In the genomic region with DNA sequence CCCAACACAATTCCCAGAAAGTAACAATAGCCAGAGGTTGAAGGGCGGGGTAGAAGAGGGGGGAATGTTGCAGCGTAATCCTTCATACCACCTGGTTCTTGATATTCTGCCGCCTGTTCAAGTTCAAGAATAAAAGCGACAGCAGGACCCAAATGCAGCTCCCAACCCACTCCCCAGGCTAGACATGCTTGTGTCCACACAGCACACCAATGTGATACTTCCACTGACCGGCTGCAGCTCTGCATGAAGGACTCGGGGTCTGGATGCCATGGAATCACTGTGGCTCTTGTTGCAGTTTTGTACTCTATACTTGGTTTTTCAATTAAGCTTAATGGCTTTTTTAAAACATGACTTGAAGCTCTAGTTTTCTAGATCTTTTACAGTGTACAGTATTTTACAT, we compare ENCODE assay signal across 29 cellular contexts. TPM values are rescaled to one million over a fixed set of nuclear protein-coding genes. Genes with fewer than 3 reads are reported as not detected.
DNase-seq lines count a peak whose midpoint lies in the region; ATAC-seq, FAIRE-seq and TF ChIP-seq lines count a peak whose summit lies in the region.
"Had no signal": no experiment of that assay in that cellular context is flagged by ENCODE, and none has a peak within 500 bp of the region (broad histone marks: within the 10 kb centered on the region; RNA-seq: fewer than 3 reads in every experiment).

No MANE protein-coding gene starts in this region.

- 92% methylated on average over 6 of the region's 6 CpGs; no CpG with 5 or more reads in 1 of the 2 experiments for WGBS in H1 (ENCODE audit: extremely low coverage in 1 of 2, insufficient coverage in 1 of 2, insufficient read length in 1 of 2, insufficient replicate concordance in 2 of 2, low coverage in 1 of 2, low lambda C conversion rate in 2 of 2, missing lambda C conversion rate in 1 of 2), 2 experiments

- no peaks in the 10 kb centered on the region for H3K23me2 ChIP-seq in H1 (ENCODE audit: low read depth, low read length)

- TF ChIP-seq CTCF in GM23338 (conservative IDR thresholded peaks at IDR 0.05; ENCODE audit: low read depth in 2 of 2) (no peak), H1 (IDR thresholded peaks at IDR 0.05; ENCODE audit: control extremely low read depth in 1 of 3, insufficient read depth in 1 of 3, low read depth in 1 of 3, low read length in 3 of 3) (no peak)

- TF ChIP-seq POLR2A in GM12891 (IDR thresholded peaks at IDR 0.05; ENCODE audit: low read depth, low read length) (peak; percentile 55; the same call in 1 of the 2 replicates), H1 (IDR thresholded peaks at IDR 0.05; ENCODE audit: control extremely low read depth in 1 of 2, low read depth in 2 of 2, low read length in 2 of 2) (peak in 1 of 2 experiments; percentile 23; a peak in 1 of 3 replicates)

- DNase-seq in activated naive CD4-positive, alpha-beta T cell treated with anti-CD3 and anti-CD28 coated beads, Interleukin-2, amount 50 U/mL, for 72 hours (ENCODE audit: low spot score in 2 of 2): no peak
- DNase-seq in activated naive CD4-positive, alpha-beta T cell treated with anti-CD3 and anti-CD28 coated beads, Interleukin-2, amount 50 U/mL, for 16 hours: no peak
- DNase-seq in GM12891 (ENCODE audit: insufficient read length, low spot score) (no peak), GM23338 (ENCODE audit: low spot score) (no peak), H1 (ENCODE audit: low read depth in 1 of 2, low spot score in 2 of 2) (no peak), SKM-1 (lab: John Stamatoyannopoulos, UW; ENCODE audit: unreplicated experiment) (no peak), NK-92 (lab: John Stamatoyannopoulos, UW; ENCODE audit: unreplicated experiment) (no peak)
- DNase-seq: Caco-2; CD8-positive, alpha-beta T cell; Karpas-422; NCI-H1092 treated with DMSO at 0.1 percent for 48 hours; NCI-H1436; NCI-H187; NCI-H2081 treated with DMSO at 0.1 percent for 48 hours; NCI-H2171 treated with DMSO at 0.1 percent for 48 hours; NCI-H345; NCI-H510A treated with DMSO at 0.1 percent for 48 hours; NK-92 treated with Interleukin-12 subunit alpha and Interleukin-12 subunit beta, amount 100 ng/mL, for 24 hours; PC-9; SJCRH30; T-helper 1 cell had no signal

- H3K27ac ChIP-seq in GM23338 (ENCODE audit: low read depth) (no peak overlapping the region), H1 (ENCODE audit: low read depth, low read length) (no peak overlapping the region)
- H3K27ac ChIP-seq: A549, C4-2B, HL-60, PC-9, SJCRH30 had no signal

- H3K27ac Mint-ChIP-seq in activated naive CD4-positive, alpha-beta T cell treated with anti-CD3 and anti-CD28 coated beads, Interleukin-2, amount 50 U/mL, for 72 hours: peak overlapping the region; percentile 34 to 56
- no peak overlapping the region for H3K27ac Mint-ChIP-seq in GM23338
- H3K27ac Mint-ChIP-seq: CD8-positive, alpha-beta T cell had no signal

- no peak overlapping the region for H2BK12ac ChIP-seq in H1 (ENCODE audit: low read depth, low read length)

- H4K8ac ChIP-seq in H1 (ENCODE audit: extremely low read depth, insufficient read depth, low read length): no peak overlapping the region

- H3K18ac ChIP-seq in H1 (ENCODE audit: extremely low read depth, low read length): no peak overlapping the region

- H3K36me3 ChIP-seq in GM23338 (ENCODE audit: insufficient read depth) (peaks cover 55% of the 10 kb centered on the region), H1 (ENCODE audit: control insufficient read depth in 2 of 4, insufficient read depth in 4 of 4, low read length in 3 of 4) (peaks cover 39 to 66% (median 56%) of the 10 kb centered on the region in 4 experiments)

- H3K4me1 ChIP-seq in GM23338 (ENCODE audit: insufficient read depth) (peaks cover 1% of the 10 kb centered on the region; the same call in 1 of the 2 replicates), H1 (replicated peaks in 1 of 4; ENCODE audit: control insufficient read depth in 3 of 4, insufficient read depth in 4 of 4, low read length in 3 of 4) (no peaks in the 10 kb centered on the region)
- H3K4me1 ChIP-seq: SJCRH30 had no signal

- H4K5ac ChIP-seq in H1 (ENCODE audit: insufficient read length, low read depth, low read length): no peak overlapping the region

- H3K4me1 Mint-ChIP-seq in GM23338: no peaks in the 10 kb centered on the region; the same call in 2 of the 3 replicates

- H2AFZ ChIP-seq in GM23338 (no peak overlapping the region), H1 (ENCODE audit: low read length) (no peak overlapping the region)
- H2AFZ ChIP-seq: PC-9 had no signal

- no peak overlapping the region for H3K4me3 Mint-ChIP-seq in GM23338
- H3K4me3 Mint-ChIP-seq: CD8-positive, alpha-beta T cell had no signal

- ATAC-seq in activated naive CD4-positive, alpha-beta T cell treated with anti-CD3 and anti-CD28 coated beads, Interleukin-2, amount 50 U/mL, for 72 hours: no peak
- ATAC-seq in GM23338 (no peak), GM19324 (IDR thresholded peaks at IDR 0.05; ENCODE audit: low FRiP score, unreplicated experiment) (no peak)
- ATAC-seq: A549; CD8-positive, alpha-beta T cell; HCT116; Right ventricle myocardium inferior had no signal

- no peaks in the 10 kb centered on the region for H3K9me3 Mint-ChIP-seq in activated naive CD4-positive, alpha-beta T cell treated with anti-CD3 and anti-CD28 coated beads, Interleukin-2, amount 50 U/mL, for 72 hours
- H3K9me3 Mint-ChIP-seq in GM23338: no peaks in the 10 kb centered on the region
- H3K9me3 Mint-ChIP-seq: CD8-positive, alpha-beta T cell had no signal

- no peak overlapping the region for H2BK5ac ChIP-seq in H1 (ENCODE audit: low read depth, low read length)

- no peak overlapping the region for H2AK5ac ChIP-seq in H1 (ENCODE audit: low read depth, low read length)

- H4K20me1 ChIP-seq in GM23338 (replicated peaks; ENCODE audit: insufficient read depth): 0 out of 2 replicates have a peak, but pooled peaks cover 11% of the 10 kb centered on the region
- H4K20me1 ChIP-seq in H1 (replicated peaks in 1 of 2; ENCODE audit: control insufficient read depth in 1 of 2, insufficient read depth in 2 of 2, low read length in 2 of 2): peaks cover 2 to 8% of the 10 kb centered on the region in 2 experiments

- CTCF ChIA-PET in H1 (lab: Charles Lee; ENCODE audit: partially characterized antibody): interaction anchor here (0.7 to 1.2 kb wide), 2 partner anchors 38 to 39 kb away, joined by 3 to 4 read pairs; no protein-coding TSS in a partner anchor

- no peak overlapping the region for H3K56ac ChIP-seq in H1 (replicated peaks; ENCODE audit: insufficient read length, low read depth, low read length)

- TF ChIP-seq RAD21 in H1 (IDR thresholded peaks at IDR 0.05 in 1 of 2, conservative IDR thresholded peaks at IDR 0.05 in 1 of 2; ENCODE audit: low read depth in 2 of 2, low read length in 2 of 2): no peak

- no peaks in the 10 kb centered on the region for H3K9me2 ChIP-seq in GM23338 (ENCODE audit: insufficient read depth)

- H3K14ac ChIP-seq in H1 (ENCODE audit: insufficient read length): no peak overlapping the region

- POLR2A ChIA-PET in H1 (lab: Charles Lee; ENCODE audit: partially characterized antibody): interaction anchor here (0.9 to 5.9 kb wide), 9 partner anchors 9 to 110 kb away, joined by 3 to 43 read pairs (median 11); a partner anchor contains a TSS

- no peak overlapping the region for H2BK120ac ChIP-seq in H1 (replicated peaks; ENCODE audit: low read depth, low read length)

- no peaks in the 10 kb centered on the region for H3K27me3 ChIP-seq in GM23338 (ENCODE audit: insufficient read depth)
- no peaks in the 10 kb centered on the region for H3K27me3 ChIP-seq in H1 (replicated peaks in 1 of 4; ENCODE audit: control insufficient read depth in 3 of 4, extremely low read depth in 1 of 4, insufficient read depth in 3 of 4, low read length in 3 of 4)
- H3K27me3 ChIP-seq: SJCRH30 had no signal

- H2BK15ac ChIP-seq in H1 (ENCODE audit: low read length): no peak overlapping the region

- H3K9ac ChIP-seq in H1 (replicated peaks in 1 of 4; ENCODE audit: extremely low read depth in 1 of 4, low read depth in 3 of 4, low read length in 3 of 4): no peak overlapping the region

- H3K9me3 ChIP-seq in H1 (ENCODE audit: insufficient read depth in 2 of 2, low read depth in 1 of 2, low read length in 1 of 2): no peaks in the 10 kb centered on the region
- H3K9me3 ChIP-seq: A549, Caco-2, SJCRH30 had no signal

- no peak overlapping the region for H3K4ac ChIP-seq in H1 (replicated peaks; ENCODE audit: insufficient read length, low read depth, low read length)

- TF ChIP-seq EP300 in H1 (IDR thresholded peaks at IDR 0.05; ENCODE audit: borderline replicate concordance in 1 of 2, low read depth in 2 of 2, low read length in 2 of 2): no peak

- peaks cover 6% of the 10 kb centered on the region for H3K79me2 ChIP-seq in GM23338 (replicated peaks; ENCODE audit: insufficient read depth)
- H3K79me2 ChIP-seq in H1 (ENCODE audit: control insufficient read depth in 1 of 2, insufficient read depth in 2 of 2, low read length in 2 of 2): peaks cover 0 to 3% of the 10 kb centered on the region in 2 experiments; a peak in 1 of 4 replicates

- no peak overlapping the region for H3K4me3 ChIP-seq in GM23338
- no peak overlapping the region for H3K4me3 ChIP-seq in H1 (ENCODE audit: extremely low read depth in 1 of 4, insufficient read depth in 2 of 4, low read depth in 3 of 4, low read length in 4 of 4)
- H3K4me3 ChIP-seq: A549, PC-9, SJCRH30 had no signal

- H3K36me3 Mint-ChIP-seq in activated naive CD4-positive, alpha-beta T cell treated with anti-CD3 and anti-CD28 coated beads, Interleukin-2, amount 50 U/mL, for 72 hours: peaks cover 23 to 30% of the 10 kb centered on the region in 2 donors
- peaks cover 74% of the 10 kb centered on the region for H3K36me3 Mint-ChIP-seq in GM23338 (ENCODE audit: low read depth)

- peaks cover 2% of the 10 kb centered on the region for H3K27me3 Mint-ChIP-seq in GM23338 (ENCODE audit: insufficient read depth, low read depth, poor library complexity)

- peaks cover 23% of the 10 kb centered on the region; the same call in 1 of the 2 replicates for H3F3A ChIP-seq in GM23338 (replicated peaks; ENCODE audit: low read depth)

- no peak overlapping the region for H2BK20ac ChIP-seq in H1 (ENCODE audit: low read length)

- no peaks in the 10 kb centered on the region for H3K79me1 ChIP-seq in H1 (ENCODE audit: low read depth, low read length)

- no peak overlapping the region for H3K23ac ChIP-seq in H1 (ENCODE audit: insufficient read length)

- no peak overlapping the region for H4K91ac ChIP-seq in H1 (replicated peaks; ENCODE audit: insufficient read length, low read length)

- FAIRE-seq in GM12891 (lab: Jason Lieb, UNC): no peak
- FAIRE-seq in H1 (lab: Jason Lieb, UNC): no peak
- FAIRE-seq: A549, G401.6, GM18507 had no signal

- no peak overlapping the region for H3K4me2 ChIP-seq in GM23338
- no peak overlapping the region for H3K4me2 ChIP-seq in H1 (ENCODE audit: insufficient read depth in 1 of 2, low read depth in 2 of 2, low read length in 2 of 2)
- H3K4me2 ChIP-seq: A549, PC-9 had no signal

RNA-seq across cellular contexts. Expression of a gene that starts 6.5 kb away (rescaled TPM):
- total RNA-seq in activated naive CD4-positive, alpha-beta T cell treated with anti-CD3 and anti-CD28 coated beads, Interleukin-2, amount 50 U/mL, for 72 hours: 100 to 1,000 TPM; 106 to 159 TPM
- 76.3 TPM for polyA plus RNA-seq in GM12891 (2012; ENCODE audit: low read depth, missing spikeins)
- total RNA-seq in GM23338 (2014; rRNA removed; shearing (Covaris generic)): 49.3 and 53.2 TPM in 2 replicates
- polyA plus RNA-seq in GM23338 (2016; fragmentation: Nextera tagmentation; extraction: Ambion mirVana) (27.1 and 28.0 TPM in 2 replicates), H1 (2011; rRNA removed) (60.3 and 62.0 TPM in 2 replicates)
- 54.3 and 57.6 TPM in 2 replicates for total RNA-seq in H1 (2021; fragmentation: NEBNext Ultra II Directional; extraction: Animal tissue kit (Norgen Biotek cat#: 25700))
- 47.0 TPM for polyA plus RNA-seq in H1 (2011; cell fraction: cytosol; rRNA removed)
- polyA plus RNA-seq in H1 (2011; cell fraction: nucleus; rRNA removed): 133 TPM
- 44.9 to 61.6 TPM (median 54.0 TPM) in 4 replicates for polyA plus RNA-seq in H1 (2012, experiment 1 of 2)
- polyA plus RNA-seq in H1 (2012, experiment 2 of 2): 33.8 TPM
- polyA plus RNA-seq in H1 (2013, experiment 1 of 2): 57.6 TPM
- polyA plus RNA-seq in H1 (2013, experiment 2 of 2): 61.9 TPM
- 87.4 and 98.9 TPM in 2 replicates for polyA minus RNA-seq in H1 (2011; rRNA and poly(A)+ RNA removed)
- polyA minus RNA-seq in H1 (2011; cell fraction: cytosol; rRNA and poly(A)+ RNA removed): 37.5 TPM
- polyA minus RNA-seq in H1 (2011; cell fraction: nucleus; rRNA and poly(A)+ RNA removed): 101 TPM

RNA-seq across cellular contexts. Expression of a gene that starts 6.7 kb away (rescaled TPM):
- 10 to 100 TPM; 57.7 to 61.1 TPM for total RNA-seq in activated naive CD4-positive, alpha-beta T cell treated with anti-CD3 and anti-CD28 coated beads, Interleukin-2, amount 50 U/mL, for 72 hours
- polyA plus RNA-seq in GM12891 (2012; ENCODE audit: low read depth, missing spikeins): 23.0 TPM
- total RNA-seq in GM23338 (2014; rRNA removed; shearing (Covaris generic)): 41.0 and 59.2 TPM in 2 replicates
- polyA plus RNA-seq in GM23338 (2016; fragmentation: Nextera tagmentation; extraction: Ambion mirVana): 25.2 and 27.0 TPM in 2 replicates
- total RNA-seq in H1 (2021; fragmentation: NEBNext Ultra II Directional; extraction: Animal tissue kit (Norgen Biotek cat#: 25700)): 48.5 and 48.8 TPM in 2 replicates
- 99.4 and 110 TPM in 2 replicates for polyA plus RNA-seq in H1 (2011; rRNA removed)
- polyA plus RNA-seq in H1 (2011; cell fraction: cytosol; rRNA removed): 87.2 TPM
- polyA plus RNA-seq in H1 (2011; cell fraction: nucleus; rRNA removed): 108 TPM
- 57.3 to 75.9 TPM (median 66.6 TPM) in 4 replicates for polyA plus RNA-seq in H1 (2012, experiment 1 of 2)
- polyA plus RNA-seq in H1 (2012, experiment 2 of 2): 58.1 TPM
- 25.4 TPM for polyA plus RNA-seq in H1 (2013, experiment 1 of 2)
- 24.5 TPM for polyA plus RNA-seq in H1 (2013, experiment 2 of 2)
- 57.4 and 64.3 TPM in 2 replicates for polyA minus RNA-seq in H1 (2011; rRNA and poly(A)+ RNA removed)
- 23.3 TPM for polyA minus RNA-seq in H1 (2011; cell fraction: cytosol; rRNA and poly(A)+ RNA removed)
- polyA minus RNA-seq in H1 (2011; cell fraction: nucleus; rRNA and poly(A)+ RNA removed): 33.1 TPM

RNA-seq across cellular contexts. Expression of a gene that starts 20.7 kb away (rescaled TPM):
- 1 to 10 TPM; 2.8 to 7.4 TPM for total RNA-seq in activated naive CD4-positive, alpha-beta T cell treated with anti-CD3 and anti-CD28 coated beads, Interleukin-2, amount 50 U/mL, for 72 hours
- polyA plus RNA-seq in GM12891 (2012; ENCODE audit: low read depth, missing spikeins): 3.9 TPM
- 2.6 and 3.4 TPM in 2 replicates for total RNA-seq in GM23338 (2014; rRNA removed; shearing (Covaris generic))
- 0.89 and 1.1 TPM in 2 replicates for polyA plus RNA-seq in GM23338 (2016; fragmentation: Nextera tagmentation; extraction: Ambion mirVana)
- total RNA-seq in H1 (2021; fragmentation: NEBNext Ultra II Directional; extraction: Animal tissue kit (Norgen Biotek cat#: 25700)): 4.5 and 5.3 TPM in 2 replicates
- polyA plus RNA-seq in H1 (2011; rRNA removed): 5.3 and 5.6 TPM in 2 replicates
- 3.8 TPM for polyA plus RNA-seq in H1 (2011; cell fraction: cytosol; rRNA removed)
- polyA plus RNA-seq in H1 (2011; cell fraction: nucleus; rRNA removed): 5.1 TPM
- 4.2 to 5.7 TPM (median 5.0 TPM) in 4 replicates for polyA plus RNA-seq in H1 (2012, experiment 1 of 2)
- polyA plus RNA-seq in H1 (2012, experiment 2 of 2): 3.6 TPM
- polyA plus RNA-seq in H1 (2013, experiment 1 of 2): 4.1 TPM
- polyA plus RNA-seq in H1 (2013, experiment 2 of 2): 3.9 TPM
- polyA minus RNA-seq in H1 (2011; rRNA and poly(A)+ RNA removed): 5.4 and 5.7 TPM in 2 replicates
- polyA minus RNA-seq in H1 (2011; cell fraction: cytosol; rRNA and poly(A)+ RNA removed): 5.2 TPM
- 4.5 TPM for polyA minus RNA-seq in H1 (2011; cell fraction: nucleus; rRNA and poly(A)+ RNA removed)

RNA-seq across cellular contexts. Expression of a gene that starts 41.6 kb away (rescaled TPM):
- total RNA-seq in activated naive CD4-positive, alpha-beta T cell treated with anti-CD3 and anti-CD28 coated beads, Interleukin-2, amount 50 U/mL, for 72 hours: 10 to 100 TPM; 28.1 to 40.2 TPM
- polyA plus RNA-seq in GM12891 (2012; ENCODE audit: low read depth, missing spikeins): 45.3 TPM
- total RNA-seq in GM23338 (2014; rRNA removed; shearing (Covaris generic)): 26.8 and 28.5 TPM in 2 replicates
- polyA plus RNA-seq in GM23338 (2016; fragmentation: Nextera tagmentation; extraction: Ambion mirVana): 41.1 and 46.4 TPM in 2 replicates
- 24.6 and 24.8 TPM in 2 replicates for total RNA-seq in H1 (2021; fragmentation: NEBNext Ultra II Directional; extraction: Animal tissue kit (Norgen Biotek cat#: 25700))
- 55.2 and 61.9 TPM in 2 replicates for polyA plus RNA-seq in H1 (2011; rRNA removed)
- polyA plus RNA-seq in H1 (2011; cell fraction: cytosol; rRNA removed): 44.4 TPM
- 28.9 TPM for polyA plus RNA-seq in H1 (2011; cell fraction: nucleus; rRNA removed)
- 28.4 to 32.8 TPM (median 30.1 TPM) in 4 replicates for polyA plus RNA-seq in H1 (2012, experiment 1 of 2)
- polyA plus RNA-seq in H1 (2012, experiment 2 of 2): 31.6 TPM
- 18.1 TPM for polyA plus RNA-seq in H1 (2013, experiment 1 of 2)
- 19.4 TPM for polyA plus RNA-seq in H1 (2013, experiment 2 of 2)
- 17.7 and 19.4 TPM in 2 replicates for polyA minus RNA-seq in H1 (2011; rRNA and poly(A)+ RNA removed)
- polyA minus RNA-seq in H1 (2011; cell fraction: cytosol; rRNA and poly(A)+ RNA removed): 15.3 TPM
- polyA minus RNA-seq in H1 (2011; cell fraction: nucleus; rRNA and poly(A)+ RNA removed): 11.9 TPM

RNA-seq across cellular contexts. Expression of a gene that starts 50.6 kb away (rescaled TPM):
- total RNA-seq in activated naive CD4-positive, alpha-beta T cell treated with anti-CD3 and anti-CD28 coated beads, Interleukin-2, amount 50 U/mL, for 72 hours: 10 to 100 TPM in 1 of 2 donors, 1 to 10 TPM in 1; 6.1 to 15.6 TPM
- polyA plus RNA-seq in GM12891 (2012; ENCODE audit: low read depth, missing spikeins): 10.3 TPM
- 43.4 and 75.0 TPM in 2 replicates for total RNA-seq in GM23338 (2014; rRNA removed; shearing (Covaris generic))
- polyA plus RNA-seq in GM23338 (2016; fragmentation: Nextera tagmentation; extraction: Ambion mirVana): 24.7 and 33.7 TPM in 2 replicates
- 47.1 and 48.3 TPM in 2 replicates for total RNA-seq in H1 (2021; fragmentation: NEBNext Ultra II Directional; extraction: Animal tissue kit (Norgen Biotek cat#: 25700))
- 15.5 and 25.3 TPM in 2 replicates for polyA plus RNA-seq in H1 (2011; rRNA removed)
- 33.4 TPM for polyA plus RNA-seq in H1 (2011; cell fraction: cytosol; rRNA removed)
- 11.6 TPM for polyA plus RNA-seq in H1 (2011; cell fraction: nucleus; rRNA removed)
- 36.7 to 42.0 TPM (median 38.1 TPM) in 4 replicates for polyA plus RNA-seq in H1 (2012, experiment 1 of 2)
- 11.5 TPM for polyA plus RNA-seq in H1 (2012, experiment 2 of 2)
- 27.6 TPM for polyA plus RNA-seq in H1 (2013, experiment 1 of 2)
- 26.8 TPM for polyA plus RNA-seq in H1 (2013, experiment 2 of 2)
- polyA minus RNA-seq in H1 (2011; rRNA and poly(A)+ RNA removed): 23.0 and 33.8 TPM in 2 replicates
- polyA minus RNA-seq in H1 (2011; cell fraction: cytosol; rRNA and poly(A)+ RNA removed): 16.0 TPM
- polyA minus RNA-seq in H1 (2011; cell fraction: nucleus; rRNA and poly(A)+ RNA removed): 35.9 TPM
